ENCODE assay signal across 17 cellular contexts in genomic region chr16:24139282-24139681, GRCh38.
DNase-seq lines count a peak whose midpoint lies in the region; ATAC-seq lines count a peak whose summit lies in the region.
"Had no signal": no experiment of that assay in that cellular context is flagged by ENCODE, and none has a peak within 500 bp of the region (broad histone marks: within the 10 kb centered on the region; RNA-seq: fewer than 3 reads in every experiment).

No MANE protein-coding gene starts in this region.

- H3K27me3 ChIP-seq in iPS-20b (ENCODE audit: insufficient read depth, low read length) = no peaks in the 10 kb centered on the region
- H3K27me3 ChIP-seq: neutrophil, right lobe of liver had no signal

- H3K9me3 Mint-ChIP-seq in activated T-helper 17 cell treated with anti-CD3 and anti-CD28 coated beads, Interleukin-2, amount 50 U/mL, for 72 hours = no peaks in the 10 kb centered on the region
- H3K9me3 Mint-ChIP-seq: activated B cell treated with CpG ODN at 0.5 μM for 24 hours had no signal

- H3K9me3 ChIP-seq in iPS-20b (ENCODE audit: insufficient read depth, low read depth, low read length) = no peaks in the 10 kb centered on the region
- H3K9me3 ChIP-seq: mucosa of descending colon, neutrophil, right lobe of liver had no signal

- peak; percentile 100 for ATAC-seq in activated T-helper 17 cell treated with anti-CD3 and anti-CD28 coated beads, Interleukin-2, amount 50 U/mL, for 72 hours (replicated peaks)
- ATAC-seq in left ventricle myocardium superior (no peak), GM21723 (IDR thresholded peaks at IDR 0.05; ENCODE audit: unreplicated experiment) (no peak), GM21786 (IDR thresholded peaks at IDR 0.05; ENCODE audit: unreplicated experiment) (no peak)
- ATAC-seq: HepG2, mucosa of descending colon, right lobe of liver had no signal

- DNase-seq in stimulated activated CD4-positive, alpha-beta T cell treated with anti-CD3 and anti-CD28 coated beads, Interleukin-15, amount 100 ng/mL, for 24 hours = peak; percentile 23
- no peak for DNase-seq in stimulated activated CD4-positive, alpha-beta T cell treated with anti-CD3 and anti-CD28 coated beads, Interleukin-12 subunit alpha, Interleukin-12 subunit beta, amount 100 ng/mL, for 4 hours
- DNase-seq in left ventricle myocardium superior (no peak), ureter (ENCODE audit: low spot score) (no peak)
- DNase-seq: activated B cell treated with CpG ODN at 0.5 μM for 24 hours, HCEC 1CT, mucosa of descending colon, NCI-H2171, right lobe of liver, RPMI8226 had no signal

- H3K36me3 Mint-ChIP-seq in activated T-helper 17 cell treated with anti-CD3 and anti-CD28 coated beads, Interleukin-2, amount 50 U/mL, for 72 hours (ENCODE audit: low read depth) = peaks cover 63% of the 10 kb centered on the region

- H3K27me3 Mint-ChIP-seq in activated T-helper 17 cell treated with anti-CD3 and anti-CD28 coated beads, Interleukin-2, amount 50 U/mL, for 72 hours = no peaks in the 10 kb centered on the region
- H3K27me3 Mint-ChIP-seq: activated B cell treated with CpG ODN at 0.5 μM for 24 hours had no signal

- peak overlapping the region; percentile 10; the same call in 1 of the 2 replicates for H3K4me3 ChIP-seq in iPS-20b (ENCODE audit: low read length)
- H3K4me3 ChIP-seq: coronary artery, mucosa of descending colon, right lobe of liver had no signal

- H3K27ac Mint-ChIP-seq in activated T-helper 17 cell treated with anti-CD3 and anti-CD28 coated beads, Interleukin-2, amount 50 U/mL, for 72 hours = peak overlapping the region; percentile 70
- H3K27ac Mint-ChIP-seq: activated B cell treated with CpG ODN at 0.5 μM for 24 hours had no signal

- H3K4me1 Mint-ChIP-seq in activated T-helper 17 cell treated with anti-CD3 and anti-CD28 coated beads, Interleukin-2, amount 50 U/mL, for 72 hours = peaks cover 34% of the 10 kb centered on the region

- peaks cover 37% of the 10 kb centered on the region for H3K4me1 ChIP-seq in iPS-20b (ENCODE audit: insufficient read depth, low read length)
- H3K4me1 ChIP-seq: right lobe of liver had no signal

- intact Hi-C loops in left ventricle myocardium superior (cut with micrococcal nuclease) = no loop called here

- H3K4me3 Mint-ChIP-seq in activated T-helper 17 cell treated with anti-CD3 and anti-CD28 coated beads, Interleukin-2, amount 50 U/mL, for 72 hours = peak overlapping the region; percentile 31
- H3K4me3 Mint-ChIP-seq: activated B cell treated with CpG ODN at 0.5 μM for 24 hours had no signal

- peak overlapping the region; percentile 56; the same call in 1 of the 2 replicates for H3K9ac ChIP-seq in iPS-20b (ENCODE audit: low read depth, low read length)

- peak overlapping the region; percentile 65 for H3K27ac ChIP-seq in iPS-20b (ENCODE audit: low read length)
- H3K27ac ChIP-seq: coronary artery, neutrophil, right lobe of liver had no signal

- no peaks in the 10 kb centered on the region for H3K36me3 ChIP-seq in iPS-20b (ENCODE audit: insufficient read depth, low read depth, low read length)
- H3K36me3 ChIP-seq: right lobe of liver had no signal
